12 cellular contexts compared by ENCODE assay signal in genomic region chr9:19155106-19155999, GRCh38. TPM values are rescaled to one million over a fixed set of nuclear protein-coding genes. Genes with fewer than 3 reads are reported as not detected.
DNase-seq lines count a peak whose midpoint lies in the region; ATAC-seq and TF ChIP-seq lines count a peak whose summit lies in the region.
"Had no signal": no experiment of that assay in that cellular context is flagged by ENCODE, and none has a peak within 500 bp of the region (broad histone marks: within the 10 kb centered on the region; RNA-seq: fewer than 3 reads in every experiment).

No MANE protein-coding gene starts in this region.

- no peak overlapping the region for H3K27ac Mint-ChIP-seq in GM23338
- peak overlapping the region; percentile 42 for H3K27ac Mint-ChIP-seq in activated T-helper 2 cell treated with anti-CD3 and anti-CD28 coated beads, Interferon-gamma antibody, Interleukin-2, Interleukin-4, amounts not matched to agents 10 μg/mL and 5 μg/mL and 100 μg/mL, durations not matched to agents 14 hours and 24 hours and 36 hours
- H3K27ac Mint-ChIP-seq: stimulated activated memory B cell treated with anti-CD40 and anti-IgM and Interleukin-4, amounts not matched to agents 10 μg/mL and 1 μg/mL and 100 μg/mL, for 72 hours had no signal

- peak; percentile 63 to 75 for ATAC-seq in activated CD4-positive, CD25-positive, alpha-beta regulatory T cell treated with anti-CD3 and anti-CD28 coated beads, Interleukin-2, amount 50 U/mL, for 24 hours
- ATAC-seq in GM23338 (no peak), left colon (no peak), HG03354 (IDR thresholded peaks at IDR 0.05; ENCODE audit: poor library complexity, severe bottlenecking, unreplicated experiment) (no peak)
- ATAC-seq: gastroesophageal sphincter; stimulated activated memory B cell treated with anti-CD40 and anti-IgM and Interleukin-4, amounts not matched to agents 10 μg/mL and 1 μg/mL and 100 μg/mL, for 72 hours had no signal

- no peaks in the 10 kb centered on the region for H3K79me2 ChIP-seq in GM23338 (replicated peaks; ENCODE audit: insufficient read depth)

- H3K27me3 Mint-ChIP-seq in GM23338 (ENCODE audit: insufficient read depth, low read depth, poor library complexity): peaks cover 2% of the 10 kb centered on the region
- H3K27me3 Mint-ChIP-seq in activated T-helper 2 cell treated with anti-CD3 and anti-CD28 coated beads, Interferon-gamma antibody, Interleukin-2, Interleukin-4, amounts not matched to agents 10 μg/mL and 5 μg/mL and 100 μg/mL, durations not matched to agents 14 hours and 24 hours and 36 hours (ENCODE audit: low read depth): no peaks in the 10 kb centered on the region
- H3K27me3 Mint-ChIP-seq: stimulated activated memory B cell treated with anti-CD40 and anti-IgM and Interleukin-4, amounts not matched to agents 10 μg/mL and 1 μg/mL and 100 μg/mL, for 72 hours had no signal

- H3K36me3 Mint-ChIP-seq in GM23338 (ENCODE audit: low read depth): no peaks in the 10 kb centered on the region
- H3K36me3 Mint-ChIP-seq in activated T-helper 2 cell treated with anti-CD3 and anti-CD28 coated beads, Interferon-gamma antibody, Interleukin-2, Interleukin-4, amounts not matched to agents 10 μg/mL and 5 μg/mL and 100 μg/mL, durations not matched to agents 14 hours and 24 hours and 36 hours (ENCODE audit: low read depth): no peaks in the 10 kb centered on the region
- H3K36me3 Mint-ChIP-seq: stimulated activated memory B cell treated with anti-CD40 and anti-IgM and Interleukin-4, amounts not matched to agents 10 μg/mL and 1 μg/mL and 100 μg/mL, for 72 hours had no signal

- no peaks in the 10 kb centered on the region for H3K36me3 ChIP-seq in GM23338 (ENCODE audit: insufficient read depth)
- H3K36me3 ChIP-seq: gastroesophageal sphincter, SJSA1 had no signal

- H3K9me3 Mint-ChIP-seq in GM23338: no peaks in the 10 kb centered on the region
- no peaks in the 10 kb centered on the region for H3K9me3 Mint-ChIP-seq in activated T-helper 2 cell treated with anti-CD3 and anti-CD28 coated beads, Interferon-gamma antibody, Interleukin-2, Interleukin-4, amounts not matched to agents 10 μg/mL and 5 μg/mL and 100 μg/mL, durations not matched to agents 14 hours and 24 hours and 36 hours
- H3K9me3 Mint-ChIP-seq: stimulated activated memory B cell treated with anti-CD40 and anti-IgM and Interleukin-4, amounts not matched to agents 10 μg/mL and 1 μg/mL and 100 μg/mL, for 72 hours had no signal

- no peaks in the 10 kb centered on the region for H3K27me3 ChIP-seq in GM23338 (ENCODE audit: insufficient read depth)
- H3K27me3 ChIP-seq: gastroesophageal sphincter, SJSA1 had no signal

- no peak overlapping the region for H3K4me2 ChIP-seq in GM23338

- H3K4me3 Mint-ChIP-seq in GM23338: no peak overlapping the region
- H3K4me3 Mint-ChIP-seq in activated T-helper 2 cell treated with anti-CD3 and anti-CD28 coated beads, Interferon-gamma antibody, Interleukin-2, Interleukin-4, amounts not matched to agents 10 μg/mL and 5 μg/mL and 100 μg/mL, durations not matched to agents 14 hours and 24 hours and 36 hours (ENCODE audit: low read depth): no peak overlapping the region
- H3K4me3 Mint-ChIP-seq: stimulated activated memory B cell treated with anti-CD40 and anti-IgM and Interleukin-4, amounts not matched to agents 10 μg/mL and 1 μg/mL and 100 μg/mL, for 72 hours had no signal

- H3K27ac ChIP-seq in GM23338 (ENCODE audit: low read depth): no peak overlapping the region
- H3K27ac ChIP-seq: SJSA1 had no signal

- no peaks in the 10 kb centered on the region for H4K20me1 ChIP-seq in GM23338 (replicated peaks; ENCODE audit: insufficient read depth)

- H2AFZ ChIP-seq in GM23338: peak overlapping the region; percentile 83; the same call in 1 of the 2 replicates

- intact Hi-C loops in activated T-helper 2 cell treated with anti-CD3 and anti-CD28 coated beads, Interferon-gamma antibody, Interleukin-2, Interleukin-4, amounts not matched to agents 10 μg/mL and 5 μg/mL and 100 μg/mL, durations not matched to agents 14 hours and 24 hours and 36 hours (cut with micrococcal nuclease): no loop called here
- intact Hi-C loops in left colon (cut with DNase I, micrococcal nuclease): no loop called here

- no peaks in the 10 kb centered on the region for H3K9me2 ChIP-seq in GM23338 (ENCODE audit: insufficient read depth)

- no peak overlapping the region for H3K4me3 ChIP-seq in GM23338
- H3K4me3 ChIP-seq: gastroesophageal sphincter, SJSA1 had no signal

- no peaks in the 10 kb centered on the region for H3K4me1 ChIP-seq in GM23338 (ENCODE audit: insufficient read depth)
- H3K4me1 ChIP-seq: gastroesophageal sphincter, SJSA1 had no signal

- no peak for DNase-seq in activated CD4-positive, CD25-positive, alpha-beta regulatory T cell treated with anti-CD3 and anti-CD28 coated beads, Interleukin-2, amount 50 U/mL, for 72 hours
- DNase-seq in GM23338 (ENCODE audit: low spot score) (no peak), putamen (ENCODE audit: low spot score) (peak; percentile 68), left colon (no peak), NOMO-1 treated with DMSO at 0.1 percent for 48 hours (lab: John Stamatoyannopoulos, UW; ENCODE audit: unreplicated experiment) (no peak)
- DNase-seq in activated T-helper 2 cell treated with anti-CD3 and anti-CD28 coated beads, Interferon-gamma antibody, Interleukin-2, Interleukin-4, amounts not matched to agents 10 μg/mL and 5 μg/mL and 100 μg/mL, durations not matched to agents 14 hours and 24 hours and 36 hours (ENCODE audit: low spot score): no peak
- DNase-seq: activated CD4-positive, alpha-beta T cell treated with anti-CD3 and anti-CD28 coated beads, Interleukin-2, amount 50 U/mL, for 4 hours had no signal

- no peaks in the 10 kb centered on the region for H3K4me1 Mint-ChIP-seq in GM23338
- H3K4me1 Mint-ChIP-seq in activated T-helper 2 cell treated with anti-CD3 and anti-CD28 coated beads, Interferon-gamma antibody, Interleukin-2, Interleukin-4, amounts not matched to agents 10 μg/mL and 5 μg/mL and 100 μg/mL, durations not matched to agents 14 hours and 24 hours and 36 hours (ENCODE audit: low read depth): peaks cover 32% of the 10 kb centered on the region
- H3K4me1 Mint-ChIP-seq: stimulated activated memory B cell treated with anti-CD40 and anti-IgM and Interleukin-4, amounts not matched to agents 10 μg/mL and 1 μg/mL and 100 μg/mL, for 72 hours had no signal

- TF ChIP-seq CTCF in GM23338 (conservative IDR thresholded peaks at IDR 0.05; ENCODE audit: low read depth in 2 of 2): no peak

- no peaks in the 10 kb centered on the region for H3F3A ChIP-seq in GM23338 (replicated peaks; ENCODE audit: low read depth)

TF ChIP-seq in GM23338, 12 proteins besides CTCF, POLR2A, EP300 and RAD21 (continues in another document):
- no peak for TF ChIP-seq POLR2AphosphoS5 (IDR thresholded peaks at IDR 0.05; ENCODE audit: low read depth)
- no peak for TF ChIP-seq ZNF114 (CRISPR knock-in tag; IDR thresholded peaks at IDR 0.05)
- TF ChIP-seq ETS1 (IDR thresholded peaks at IDR 0.05): no peak
- TF ChIP-seq CREB1 (CRISPR knock-in tag; IDR thresholded peaks at IDR 0.05; ENCODE audit: low read depth): no peak
- TF ChIP-seq EZH2phosphoT487 (IDR thresholded peaks at IDR 0.05; ENCODE audit: unreplicated experiment): no peak
- no peak for TF ChIP-seq EZH2 (IDR thresholded peaks at IDR 0.05; ENCODE audit: low read depth, unreplicated experiment)
- TF ChIP-seq JUNB (IDR thresholded peaks at IDR 0.05; ENCODE audit: unreplicated experiment): no peak

RNA-seq across cellular contexts. Expression of gene PLIN2, which starts 28.1 kb away (rescaled TPM):
- 15.3 and 17.2 TPM in 2 replicates for total RNA-seq in GM23338 (2014; rRNA removed; shearing (Covaris generic))
- polyA plus RNA-seq in GM23338 (2016; fragmentation: Nextera tagmentation; extraction: Ambion mirVana): 14.6 and 15.1 TPM in 2 replicates
- 77.2 and 77.9 TPM in 2 replicates for total RNA-seq in activated T-helper 2 cell treated with anti-CD3 and anti-CD28 coated beads, Interferon-gamma antibody, Interleukin-2, Interleukin-4, amounts not matched to agents 10 μg/mL and 5 μg/mL and 100 μg/mL, durations not matched to agents 14 hours and 24 hours and 36 hours
- 10 to 100 TPM; 43.8 to 48.4 TPM for total RNA-seq in left colon

RNA-seq across cellular contexts. Expression of gene HAUS6, which starts 52.6 kb away (rescaled TPM):
- 41.8 and 48.7 TPM in 2 replicates for total RNA-seq in GM23338 (2014; rRNA removed; shearing (Covaris generic))
- polyA plus RNA-seq in GM23338 (2016; fragmentation: Nextera tagmentation; extraction: Ambion mirVana): 29.7 and 32.7 TPM in 2 replicates
- total RNA-seq in activated T-helper 2 cell treated with anti-CD3 and anti-CD28 coated beads, Interferon-gamma antibody, Interleukin-2, Interleukin-4, amounts not matched to agents 10 μg/mL and 5 μg/mL and 100 μg/mL, durations not matched to agents 14 hours and 24 hours and 36 hours: 28.3 and 31.6 TPM in 2 replicates
- 1 to 10 TPM; 5.3 to 6.0 TPM for total RNA-seq in left colon

Comparison
In these comparisons a context has a peak if more than half of its experiments do, and no peak if none do; other contexts are left out.
1. ATAC-seq: peak in activated CD4-positive, CD25-positive, alpha-beta regulatory T cell treated with anti-CD3 and anti-CD28 coated beads, Interleukin-2, amount 50 U/mL, for 24 hours (2 of 2); none in GM23338 (single experiment), left colon (single experiment) and HG03354 (single experiment).